24 cellular contexts compared by ENCODE assay signal in genomic region chr4:86769794-86770193, GRCh38.
"Had no signal": no experiment of that assay in that cellular context is flagged by ENCODE, and none has a peak within 500 bp of the region (broad histone marks: within the 10 kb centered on the region; RNA-seq: fewer than 3 reads in every experiment).

No MANE protein-coding gene starts in this region.

- H3K36me3 ChIP-seq: gastrocnemius medialis, neutrophil, right lobe of liver, uterus had no signal

- H3K9ac ChIP-seq: parathyroid adenoma had no signal

- H3K27me3 ChIP-seq: gastrocnemius medialis, heart left ventricle, hepatocyte, neutrophil, right lobe of liver, suprapubic skin, transverse colon, upper lobe of right lung, uterus had no signal

- H2AFZ ChIP-seq: hepatocyte, parathyroid adenoma had no signal

- H3K27ac ChIP-seq: epithelial cell of prostate, gastrocnemius medialis, heart left ventricle, hepatocyte, neutrophil, parathyroid adenoma, right lobe of liver, suprapubic skin, transverse colon, upper lobe of right lung, uterus had no signal

- H3K79me2 ChIP-seq: hepatocyte, parathyroid adenoma had no signal

- DNase-seq: effector CD8-positive, alpha-beta T cell; endodermal cell; foreskin fibroblast; gastrocnemius medialis; heart left ventricle; kidney; natural killer cell; right lobe of liver; stimulated activated CD4-positive, alpha-beta T cell treated with anti-CD3 and anti-CD28 coated beads, Interleukin-12 subunit alpha, Interleukin-12 subunit beta, amount 100 ng/mL, for 4 hours; stimulated activated CD4-positive, alpha-beta T cell treated with anti-CD3 and anti-CD28 coated beads, Interleukin-1b, Interleukin-23, amount 100 ng/mL, for 48 hours; stimulated activated CD4-positive, alpha-beta T cell treated with anti-CD3 and anti-CD28 coated beads, Interleukin-4, amount 100 ng/mL, for 1 hour; stimulated activated CD8-positive, alpha-beta memory T cell treated with anti-CD3 and anti-CD28 coated beads, Interleukin-4, amount 100 ng/mL, for 48 hours; stimulated activated naive CD4-positive, alpha-beta T cell; stimulated activated naive CD8-positive, alpha-beta T cell treated with anti-CD3 and anti-CD28 coated beads, Interleukin-15, amount 100 ng/mL, for 72 hours; transverse colon; upper lobe of right lung; uterus had no signal

- H3K9me3 ChIP-seq: gastrocnemius medialis, heart left ventricle, neutrophil, right lobe of liver, suprapubic skin, transverse colon, upper lobe of right lung, uterus had no signal

- H3K4me3 ChIP-seq: gastrocnemius medialis, heart left ventricle, hepatocyte, lung, right lobe of liver, smooth muscle cell, suprapubic skin, transverse colon, upper lobe of right lung, uterus had no signal

- H3K4me2 ChIP-seq: hepatocyte, smooth muscle cell had no signal
